Comparison of ENCODE assay signal across 21 cellular contexts in genomic region chr1:106952766-106953165, GRCh38.
DNase-seq lines count a peak whose midpoint lies in the region; ATAC-seq and TF ChIP-seq lines count a peak whose summit lies in the region.
"Had no signal": no experiment of that assay in that cellular context is flagged by ENCODE, and none has a peak within 500 bp of the region (broad histone marks: within the 10 kb centered on the region; RNA-seq: fewer than 3 reads in every experiment).

No MANE protein-coding gene starts in this region.

- 86 to 89% methylated on average over 1 of the region's 1 CpG for WGBS in aorta, 2 donors
- WGBS in suprapubic skin = 62% methylated on average over 1 of the region's 1 CpG

- POLR2A ChIA-PET in RWPE1 (lab: Yijun Ruan, JAX; ENCODE audit: low non-redundant PET) = no interaction called here

- ATAC-seq in aorta (ENCODE audit: low FRiP score) (peak; percentile 45), left lobe of liver (no peak)
- ATAC-seq: CD8-positive, alpha-beta T cell; left colon had no signal

- TF ChIP-seq POLR2A in suprapubic skin (IDR thresholded peaks at IDR 0.05) = no peak

- TF ChIP-seq EP300 in suprapubic skin (IDR thresholded peaks at IDR 0.05) = no peak

- TF ChIP-seq CTCF in RWPE1 (conservative IDR thresholded peaks at IDR 0.05; ENCODE audit: low read depth) (no peak), fibroblast of mammary gland (conservative IDR thresholded peaks at IDR 0.05; ENCODE audit: control insufficient read depth, insufficient read depth, low read depth, low read length) (no peak), suprapubic skin (IDR thresholded peaks at IDR 0.05) (no peak)

- no peak overlapping the region for H3K27ac ChIP-seq in RWPE1
- H3K27ac ChIP-seq in aorta (ENCODE audit: low read depth in 1 of 2, low read length in 2 of 2) = no peak overlapping the region
- no peak overlapping the region for H3K27ac ChIP-seq in suprapubic skin
- H3K27ac ChIP-seq: 22Rv1, sigmoid colon, stomach, upper lobe of left lung had no signal

- H3K9me3 ChIP-seq in aorta (ENCODE audit: control insufficient read depth, low read length) (no peaks in the 10 kb centered on the region), suprapubic skin (no peaks in the 10 kb centered on the region)
- H3K9me3 ChIP-seq: sigmoid colon, stomach, upper lobe of left lung had no signal

- peak; percentile 11 for DNase-seq in DMS53 (lab: John Stamatoyannopoulos, UW)
- DNase-seq in DMS53 treated with DMSO at 0.1 percent for 48 hours (lab: John Stamatoyannopoulos, UW; ENCODE audit: unreplicated experiment) = no peak
- peak; percentile 6 for DNase-seq in RWPE1 (ENCODE audit: low spot score)
- peak; percentile 60 for DNase-seq in fibroblast of mammary gland (ENCODE audit: low read depth)
- DNase-seq in aorta = no peak
- DNase-seq in left lobe of liver (ENCODE audit: low spot score) = no peak
- DNase-seq in suprapubic skin (ENCODE audit: low spot score in 2 of 2) = no peak
- DNase-seq in activated effector memory CD4-positive, alpha-beta T cell treated with anti-CD3 and anti-CD28 coated beads, Interleukin-2, amount 50 U/mL, for 16 hours = no peak
- DNase-seq: activated T-cell treated with anti-CD3 and anti-CD28 coated beads, Interleukin-2, amount 50 U/mL, for 24 hours; CD8-positive, alpha-beta T cell; cortex of kidney; DMS 273 treated with DMSO at 0.1 percent for 48 hours; left colon; mesenchymal stem cell; MM.1S; NCI-H146; NCI-H510A treated with DMSO at 0.1 percent for 48 hours; sigmoid colon; stomach; upper lobe of left lung had no signal

- H3K4me1 ChIP-seq in aorta (ENCODE audit: control insufficient read depth in 1 of 2, insufficient read depth in 2 of 2, low read length in 2 of 2) (no peaks in the 10 kb centered on the region), suprapubic skin (no peaks in the 10 kb centered on the region)
- H3K4me1 ChIP-seq: stomach, upper lobe of left lung had no signal

- H3K36me3 ChIP-seq in aorta (ENCODE audit: control insufficient read depth in 1 of 2, insufficient read depth in 2 of 2, low read length in 1 of 2) (no peaks in the 10 kb centered on the region), suprapubic skin (no peaks in the 10 kb centered on the region)
- H3K36me3 ChIP-seq: sigmoid colon, stomach, upper lobe of left lung had no signal

- H3K4me3 ChIP-seq in fibroblast of mammary gland (ENCODE audit: control insufficient read depth, low read depth, low read length) = no peak overlapping the region
- no peak overlapping the region for H3K4me3 ChIP-seq in aorta (ENCODE audit: low read length in 2 of 2)
- no peak overlapping the region for H3K4me3 ChIP-seq in suprapubic skin
- H3K4me3 ChIP-seq: sigmoid colon, stomach, upper lobe of left lung had no signal

- H3K27me3 ChIP-seq in aorta (ENCODE audit: control insufficient read depth in 1 of 2, insufficient read depth in 2 of 2, low read length in 1 of 2) = no peaks in the 10 kb centered on the region
- no peaks in the 10 kb centered on the region for H3K27me3 ChIP-seq in suprapubic skin
- H3K27me3 ChIP-seq: sigmoid colon, stomach, upper lobe of left lung had no signal

- intact Hi-C loops in aorta (cut with DNase I) = no loop called here

- CTCF ChIA-PET in RWPE1 (lab: Yijun Ruan, JAX) = no interaction called here

Comparison
In these comparisons a context has a peak if more than half of its experiments do, and no peak if none do; other contexts are left out.
1. DNase-seq: peak in DMS53 (single experiment), RWPE1 (single experiment) and fibroblast of mammary gland (single experiment); none in DMS53 treated with DMSO at 0.1 percent for 48 hours (single experiment), aorta (0 of 2), left lobe of liver (single experiment), suprapubic skin (0 of 2) and activated effector memory CD4-positive, alpha-beta T cell treated with anti-CD3 and anti-CD28 coated beads, Interleukin-2, amount 50 U/mL, for 16 hours (single experiment).